In genomic region chr1:31912839-31913239, GRCh38 we compare ENCODE assay signal across 12 cellular contexts. TPM values are rescaled to one million over a fixed set of nuclear protein-coding genes. Genes with fewer than 3 reads are reported as not detected.
DNase-seq lines count a peak whose midpoint lies in the region; ATAC-seq and TF ChIP-seq lines count a peak whose summit lies in the region.
"Had no signal": no experiment of that assay in that cellular context is flagged by ENCODE, and none has a peak within 500 bp of the region (broad histone marks: within the 10 kb centered on the region; RNA-seq: fewer than 3 reads in every experiment).

No MANE protein-coding gene starts in this region.

- peaks cover 94% of the 10 kb centered on the region for H3K36me3 Mint-ChIP-seq in brain

- ATAC-seq in GM18517 (IDR thresholded peaks at IDR 0.05; ENCODE audit: unreplicated experiment) (peak; percentile 56), GM21528 (IDR thresholded peaks at IDR 0.05; ENCODE audit: low FRiP score, unreplicated experiment) (no peak)

- no peak overlapping the region for H3K4me3 ChIP-seq in coronary artery
- H3K4me3 ChIP-seq: spleen had no signal

- no peaks in the 10 kb centered on the region for H3K27me3 Mint-ChIP-seq in brain

- DNase-seq in CD1c-positive myeloid dendritic cell (ENCODE audit: extremely low spot score) (peak; percentile 13), NCI-H69 (lab: John Stamatoyannopoulos, UW) (peak; percentile 84), occipital lobe (lab: John Stamatoyannopoulos, UW) (no peak), coronary artery (ENCODE audit: low spot score) (no peak)
- DNase-seq in stimulated activated CD4-positive, alpha-beta T cell treated with anti-CD3 and anti-CD28 coated beads, Interleukin-15, amount 100 ng/mL, for 24 hours, result no peak
- DNase-seq: activated CD4-positive, alpha-beta T cell treated with anti-CD3 and anti-CD28 coated beads for 48 hours; IMR-90; SHP77 treated with DMSO at 0.1 percent for 48 hours; spleen had no signal

- TF ChIP-seq CTCF in brain (conservative IDR thresholded peaks at IDR 0.05) (no peak), coronary artery (IDR thresholded peaks at IDR 0.05) (no peak)

- H3K9me3 Mint-ChIP-seq in brain, result peaks cover 0 to 6% (median 0%) of the 10 kb centered on the region in 5 experiments

- H3K4me3 Mint-ChIP-seq in brain, result no peak overlapping the region

- H3K4me1 Mint-ChIP-seq in brain, result peaks cover 31% of the 10 kb centered on the region

- H3K27ac ChIP-seq in coronary artery, result no peak overlapping the region

- peak overlapping the region in 3 of 5 experiments; percentile 18 to 82 (median 61) for H3K27ac Mint-ChIP-seq in brain

RNA-seq across cellular contexts. Expression of gene PTP4A2, which starts 25.3 kb away (rescaled TPM):
- polyA plus RNA-seq in brain (ENCODE audit: insufficient read depth, low read depth, low replicate concordance), result 165 TPM
- 551 TPM for total RNA-seq in occipital lobe

Comparison
In these comparisons a context has a peak if more than half of its experiments do, and no peak if none do; other contexts are left out.
1. DNase-seq: peak in CD1c-positive myeloid dendritic cell (single experiment) and NCI-H69 (single experiment); none in occipital lobe (single experiment), coronary artery (single experiment) and stimulated activated CD4-positive, alpha-beta T cell treated with anti-CD3 and anti-CD28 coated beads, Interleukin-15, amount 100 ng/mL, for 24 hours (single experiment).